Comparison of ENCODE assay signal across 10 cellular contexts in the genomic region with DNA sequence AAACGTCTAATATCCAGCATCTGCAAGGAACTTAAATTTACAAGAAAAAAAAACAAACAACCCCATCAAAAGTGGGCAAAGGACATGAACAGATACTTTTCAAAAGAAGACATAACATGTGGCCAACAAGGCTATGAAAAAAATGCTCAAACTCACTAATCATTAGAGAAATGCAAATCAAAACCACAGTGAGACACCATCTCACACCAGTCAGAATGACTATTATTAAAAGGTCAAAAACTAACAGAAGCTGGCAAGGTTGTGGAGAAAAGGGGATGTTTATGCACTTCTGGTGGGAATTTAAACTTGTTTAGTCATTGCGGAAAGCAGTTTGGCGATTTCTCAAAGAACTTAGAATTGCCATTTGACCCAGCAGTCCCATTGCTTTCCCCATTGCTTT. TPM values are rescaled to one million over a fixed set of nuclear protein-coding genes. Genes with fewer than 3 reads are reported as not detected.
"Had no signal": no experiment of that assay in that cellular context is flagged by ENCODE, and none has a peak within 500 bp of the region (broad histone marks: within the 10 kb centered on the region; RNA-seq: fewer than 3 reads in every experiment).

No MANE protein-coding gene starts in this region.

RNA-seq across cellular contexts. Expression of a gene that starts 52.4 kb away (rescaled TPM):
- total RNA-seq: hepatocyte, kidney, kidney epithelial cell, left cardiac atrium, left ventricle myocardium inferior, left ventricle myocardium superior, lung microvascular endothelial cell, mesenteric fat pad, mesothelial cell of epicardium, myocyte had no signal
